8 cellular contexts compared by ENCODE assay signal in genomic region chr17:64020068-64020766, GRCh38. TPM values are rescaled to one million over a fixed set of nuclear protein-coding genes. Genes with fewer than 3 reads are reported as not detected.
DNase-seq lines count a peak whose midpoint lies in the region; ATAC-seq and TF ChIP-seq lines count a peak whose summit lies in the region.

Gene ICAM2, minus strand, starts transcription at chr17:64020633. Its CDS starts 13,942 bp downstream, at chr17:64006691.

- peaks cover 0 to 2% (median 0%) of the 10 kb centered on the region in 7 donors for H3K9me3 Mint-ChIP-seq in CD14-positive monocyte

- no peak within 1 kb of the TSS for H2BK20ac ChIP-seq in IMR-90 (ENCODE audit: low read depth, low read length)

- TF ChIP-seq RAD21 in IMR-90 (IDR thresholded peaks at IDR 0.05; ENCODE audit: low read length), result no peak

- H3K4me2 ChIP-seq in IMR-90 (ENCODE audit: low read depth, low read length), result peak within 1 kb of the TSS; percentile 30; the same call in 1 of the 2 replicates

- H4K5ac ChIP-seq in IMR-90 (ENCODE audit: low read depth, low read length), result no peak within 1 kb of the TSS

- peak within 1 kb of the TSS; percentile 84 for H2AFZ ChIP-seq in IMR-90 (replicated peaks; ENCODE audit: low read length, poor library complexity)

- no peak within 1 kb of the TSS for H2BK5ac ChIP-seq in IMR-90 (ENCODE audit: low read depth, low read length, poor library complexity, severe bottlenecking)

- BruUV-seq in IMR-90 (replicated peaks; lab: Mats Ljungman, UMichigan), result no TSS peak

- no peak within 1 kb of the TSS for H2BK15ac ChIP-seq in IMR-90 (ENCODE audit: low read depth, low read length)

- H3K27me3 ChIP-seq in IMR-90 (ENCODE audit: control insufficient read depth, insufficient read depth, low read length), result peaks cover 10% of the 10 kb centered on the region
- no peaks in the 10 kb centered on the region for H3K27me3 ChIP-seq in endocrine pancreas (ENCODE audit: control insufficient read depth, insufficient read depth, low read length)
- H3K27me3 ChIP-seq in neutrophil, result no peaks in the 10 kb centered on the region
- H3K27me3 ChIP-seq in thymus (ENCODE audit: control insufficient read depth, insufficient read depth), result no peaks in the 10 kb centered on the region

- no peak within 1 kb of the TSS for H3K4ac ChIP-seq in IMR-90 (ENCODE audit: low read depth, low read length)

- H2AK9ac ChIP-seq in IMR-90 (replicated peaks; ENCODE audit: low read depth, low read length, poor library complexity), result no peak within 1 kb of the TSS

- in situ Hi-C loops in IMR-90 (cut with MboI; ENCODE audit: low sequenced_read_pairs) (loop anchor here (10.0 kb wide), 2 partner anchors 105 to 265 kb away; partner anchors contain the start of genes CSHL1 and GH1), G401 (cut with HindIII; ENCODE audit: low sequenced_read_pairs) (no loop called here)

- H3K9me3 ChIP-seq in IMR-90 (ENCODE audit: control insufficient read depth, insufficient read depth, low read length), result no peaks in the 10 kb centered on the region
- H3K9me3 ChIP-seq in endocrine pancreas (ENCODE audit: control insufficient read depth, low read length), result no peaks in the 10 kb centered on the region
- H3K9me3 ChIP-seq in neutrophil, result no peaks in the 10 kb centered on the region
- no peaks in the 10 kb centered on the region for H3K9me3 ChIP-seq in thymus (ENCODE audit: control insufficient read depth)

- H3K4me3 Mint-ChIP-seq in CD14-positive monocyte, result peak within 1 kb of the TSS; percentile 92 to 99

- dilution Hi-C loops in IMR-90 (cut with HindIII; ENCODE audit: low sequenced_read_pairs, unreplicated experiment), result no loop called here

- peak; percentile 55 for ATAC-seq in GM19467 (IDR thresholded peaks at IDR 0.05; ENCODE audit: unreplicated experiment)
- no peak for ATAC-seq in IMR-90 (ENCODE audit: low read depth)

- intact Hi-C loops in CD14-positive monocyte (cut with micrococcal nuclease) (loop anchor here in 1 of 2 donors (10.0 kb wide), 1 partner anchor 105 kb away; the partner anchor contains the start of genes CSHL1 and GH1), IMR-90 (cut with micrococcal nuclease) (no loop called here)

- 67% methylated on average over 2 of the region's 23 CpGs; no CpG with 5 or more reads in 1 of the 2 experiments for WGBS in IMR-90 (ENCODE audit: extremely low coverage in 2 of 2, insufficient read length in 1 of 2), 2 experiments
- WGBS in thymus, result under 1% methylated on average over 23 of the region's 23 CpGs

- POLR2A ChIA-PET in IMR-90 (lab: Charles Lee; ENCODE audit: unreplicated experiment), result no interaction called here

- H3K27ac ChIP-seq in IMR-90 (ENCODE audit: insufficient read depth, low read length), result no peak within 1 kb of the TSS
- H3K27ac ChIP-seq in neutrophil, result peak within 1 kb of the TSS; percentile 71
- peak within 1 kb of the TSS; percentile 93 for H3K27ac ChIP-seq in thymus (ENCODE audit: low read depth)

- H3K27me3 Mint-ChIP-seq in CD14-positive monocyte (ENCODE audit: low read depth in 3 of 3), result peaks cover 0 to 3% (median 0%) of the 10 kb centered on the region in 3 donors

- H4K20me1 ChIP-seq in IMR-90 (ENCODE audit: insufficient read depth, low read length), result no peaks in the 10 kb centered on the region

- no peak within 1 kb of the TSS for H4K91ac ChIP-seq in IMR-90 (ENCODE audit: insufficient read depth, low read depth, low read length)

- H3K27ac Mint-ChIP-seq in CD14-positive monocyte, result peak within 1 kb of the TSS; percentile 98 to 100 (median 99)

- H3K4me3 ChIP-seq in IMR-90 (ENCODE audit: insufficient read depth, low read depth, low read length) (no peak within 1 kb of the TSS), endocrine pancreas (ENCODE audit: control insufficient read depth, insufficient read depth, low read length) (peak within 1 kb of the TSS; percentile 8), neutrophil (ENCODE audit: low read depth in 1 of 2, low read length in 1 of 2) (peak within 1 kb of the TSS; percentile 63 to 64), thymus (ENCODE audit: low read length) (peak within 1 kb of the TSS; percentile 61)

- CTCF ChIA-PET in IMR-90 (lab: Yijun Ruan, JAX), result interaction anchor here (1.4 to 1.8 kb wide), 2 partner anchors 8 to 101 kb away, joined by 6 read pairs; no protein-coding TSS in a partner anchor

- H3K9ac ChIP-seq in IMR-90 (ENCODE audit: low read depth, low read length), result no peak within 1 kb of the TSS
- H3K9ac ChIP-seq in endocrine pancreas (ENCODE audit: control insufficient read depth, insufficient read depth, low read length), result peak within 1 kb of the TSS; percentile 34

- H3K18ac ChIP-seq in IMR-90 (ENCODE audit: low read depth, low read length), result no peak within 1 kb of the TSS

- no peaks in the 10 kb centered on the region for H3K4me1 ChIP-seq in IMR-90 (ENCODE audit: control insufficient read depth, insufficient read depth, low read length)
- H3K4me1 ChIP-seq in endocrine pancreas (ENCODE audit: control insufficient read depth, insufficient read depth, low read length), result no peaks in the 10 kb centered on the region
- H3K4me1 ChIP-seq in neutrophil (ENCODE audit: control insufficient read depth in 1 of 2, insufficient read depth in 1 of 2, low read depth in 1 of 2, low read length in 1 of 2), result peaks cover 16 to 21% of the 10 kb centered on the region in 2 experiments
- H3K4me1 ChIP-seq in thymus (ENCODE audit: control insufficient read depth, insufficient read depth, low read length), result peaks cover 31% of the 10 kb centered on the region

- H3K36me3 ChIP-seq in IMR-90 (ENCODE audit: control insufficient read depth, insufficient read depth, low read length), result no peaks in the 10 kb centered on the region
- no peaks in the 10 kb centered on the region for H3K36me3 ChIP-seq in endocrine pancreas (ENCODE audit: control insufficient read depth, insufficient read depth, low read length)
- H3K36me3 ChIP-seq in neutrophil, result no peaks in the 10 kb centered on the region
- no peaks in the 10 kb centered on the region for H3K36me3 ChIP-seq in thymus (ENCODE audit: control insufficient read depth, insufficient read depth)

- H4K8ac ChIP-seq in IMR-90 (ENCODE audit: low read depth in 2 of 2, low read length in 2 of 2), result no peak within 1 kb of the TSS

- no peak within 1 kb of the TSS for H2BK120ac ChIP-seq in IMR-90 (ENCODE audit: low read depth, low read length)

- TF ChIP-seq CTCF in CD14-positive monocyte (IDR thresholded peaks at IDR 0.05) (no peak), IMR-90 (conservative IDR thresholded peaks at IDR 0.05; ENCODE audit: low read depth, low read length) (no peak), neutrophil (IDR thresholded peaks at IDR 0.05) (no peak)

- no peaks in the 10 kb centered on the region for H3K79me1 ChIP-seq in IMR-90 (ENCODE audit: low read depth in 1 of 2, low read length in 2 of 2)

- no peak within 1 kb of the TSS for H2AK5ac ChIP-seq in IMR-90 (ENCODE audit: low read depth, low read length)

- H3K14ac ChIP-seq in IMR-90 (replicated peaks; ENCODE audit: low read depth, low read length), result no peak within 1 kb of the TSS

- H3K56ac ChIP-seq in IMR-90 (ENCODE audit: extremely low read depth, insufficient read depth, low read length), result no peak within 1 kb of the TSS

- peaks cover 61% of the 10 kb centered on the region for H3K4me1 Mint-ChIP-seq in CD14-positive monocyte

- no peak within 1 kb of the TSS for H3K23ac ChIP-seq in IMR-90 (ENCODE audit: low read depth, low read length)

- no peaks in the 10 kb centered on the region for H3K36me3 Mint-ChIP-seq in CD14-positive monocyte

- peak; percentile 95 for DNase-seq in CD14-positive monocyte (ENCODE audit: low spot score)
- no peak for DNase-seq in IMR-90
- peak; percentile 61 to 82 for DNase-seq in activated CD4-positive, alpha-beta T cell treated with anti-CD3 and anti-CD28 coated beads, Interleukin-2, amount 50 U/mL, for 24 hours (ENCODE audit: low read depth in 1 of 2, low spot score in 1 of 2)
- no peak for DNase-seq in G401 (ENCODE audit: low spot score)

- no peak for TF ChIP-seq POLR2A in IMR-90 (IDR thresholded peaks at IDR 0.05; ENCODE audit: low read depth, low read length)

- no peaks in the 10 kb centered on the region for H3K9me1 ChIP-seq in IMR-90 (ENCODE audit: insufficient read depth, low read length)

TF ChIP-seq in IMR-90, 13 proteins besides CTCF, POLR2A, EP300 and RAD21:
- TF ChIP-seq MAFK (IDR thresholded peaks at IDR 0.05; ENCODE audit: low read depth, low read length) (no peak), SMC3 (IDR thresholded peaks at IDR 0.05; ENCODE audit: low read depth, low read length) (no peak), FOS (IDR thresholded peaks at IDR 0.05; ENCODE audit: low read depth, low read length) (no peak), ELK1 (IDR thresholded peaks at IDR 0.05; ENCODE audit: borderline replicate concordance, low read depth, low read length) (no peak), MAZ (IDR thresholded peaks at IDR 0.05; ENCODE audit: borderline replicate concordance, low read depth, low read length) (no peak), MXI1 (IDR thresholded peaks at IDR 0.05; ENCODE audit: borderline replicate concordance, low read depth, low read length) (no peak), CEBPB (IDR thresholded peaks at IDR 0.05; ENCODE audit: low read depth, low read length) (no peak), BHLHE40 (IDR thresholded peaks at IDR 0.05; ENCODE audit: low read depth, low read length) (no peak), RFX5 (IDR thresholded peaks at IDR 0.05; ENCODE audit: low read depth, low read length) (no peak)

RNA-seq across cellular contexts. Expression of gene ICAM2, which starts in this region (rescaled TPM):
- 100 to 1,000 TPM; 174 to 186 TPM for polyA plus RNA-seq in CD14-positive monocyte
- total RNA-seq in IMR-90 (2012; rRNA removed), result 0.28 TPM in 1 of 2 replicates, not detected in the other
- 0.12 and 0.17 TPM in 2 replicates for polyA plus RNA-seq in IMR-90 (2012; rRNA removed)
- 0.38 and 0.51 TPM in 2 replicates for polyA plus RNA-seq in IMR-90 (2012; cell fraction: cytosol; rRNA removed)
- 0.08 and 0.14 TPM in 2 replicates for polyA plus RNA-seq in IMR-90 (2012; cell fraction: nucleus; rRNA removed; ENCODE audit: low replicate concordance)
- polyA plus RNA-seq in thymus, result 38.6 TPM
- total RNA-seq in G401 (2014; rRNA removed; shearing (Covaris generic)), result not detected in 2 replicates

Comparison
In these comparisons a context has a peak if more than half of its experiments do, and no peak if none do; other contexts are left out.
1. RNA of gene ICAM2 (polyA plus RNA-seq): 174 to 186 TPM in CD14-positive monocyte and 38.6 TPM in thymus (single experiment); 0.08 to 0.51 TPM in IMR-90; every median in the first group is over 10 times any median in the second.
2. DNase-seq: peak in CD14-positive monocyte (single experiment) and activated CD4-positive, alpha-beta T cell treated with anti-CD3 and anti-CD28 coated beads, Interleukin-2, amount 50 U/mL, for 24 hours (2 of 2); none in IMR-90 (single experiment) and G401 (single experiment).